ENCODE assay signal across 2 cellular contexts in the genomic region with DNA sequence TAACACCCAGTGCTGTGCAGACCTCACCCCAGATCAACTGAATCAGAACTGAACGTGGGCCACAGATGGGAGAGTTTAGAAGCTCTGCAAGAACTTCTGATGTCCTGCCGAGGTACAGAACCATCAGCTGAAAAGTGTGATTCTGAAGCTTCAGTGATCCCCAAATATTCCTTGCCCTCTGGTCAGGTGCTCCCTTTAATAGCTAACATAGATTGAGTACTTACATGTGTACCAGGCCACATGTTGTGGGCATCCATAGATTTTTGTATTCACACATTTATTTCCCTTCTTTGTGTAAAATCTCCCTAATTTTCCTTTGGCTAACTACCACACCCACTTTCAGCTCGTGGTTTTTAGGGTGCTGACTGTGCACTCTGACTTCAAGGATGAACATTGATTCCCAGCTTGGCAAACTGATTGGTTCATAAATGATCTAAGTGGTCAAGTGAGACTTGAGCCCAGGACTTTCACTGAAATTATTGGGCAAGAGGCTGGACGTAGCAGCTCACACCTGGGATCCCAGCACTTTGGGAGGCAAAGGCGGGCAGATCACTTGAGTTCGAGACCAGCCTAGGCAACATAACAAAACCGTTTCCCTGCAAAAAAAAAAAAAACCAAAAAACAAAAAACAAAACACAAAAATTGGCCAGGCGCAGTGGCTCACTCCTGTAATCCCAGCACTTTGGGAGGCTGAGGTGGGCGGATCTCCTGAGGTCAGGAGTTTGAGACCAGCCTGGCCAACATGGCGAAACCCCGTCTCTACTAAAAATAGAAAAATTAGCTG.
TF ChIP-seq lines count a peak whose summit lies in the region.

No MANE protein-coding gene starts in this region.

TF ChIP-seq in IMR-90, 13 proteins besides CTCF, POLR2A, EP300 and RAD21:
- TF ChIP-seq RCOR1 (IDR thresholded peaks at IDR 0.05; ENCODE audit: insufficient replicate concordance, low read length) = no peak
- TF ChIP-seq MAFK (IDR thresholded peaks at IDR 0.05; ENCODE audit: low read depth, low read length) = peak; percentile 25; the same call in 1 of the 2 replicates

TF ChIP-seq in K562, 482 proteins besides CTCF, POLR2A, EP300 and RAD21 (continues in another document):
- TF ChIP-seq MTA1 (IDR thresholded peaks at IDR 0.05; ENCODE audit: borderline replicate concordance) (no peak), ZNF239 (CRISPR knock-in tag; IDR thresholded peaks at IDR 0.05) (no peak), YY1 (IDR thresholded peaks at IDR 0.05; ENCODE audit: borderline replicate concordance in 1 of 3, control insufficient read depth in 1 of 3, extremely low read depth in 1 of 3, insufficient read depth in 3 of 3, insufficient read length in 1 of 3, insufficient replicate concordance in 2 of 3, low read depth in 1 of 3, low read length in 2 of 3) (no peak), EGR1 (conservative IDR thresholded peaks at IDR 0.05) (0 out of 2 replicates have a peak, but pooled peaks have one; percentile 15), KLF13 (tag; IDR thresholded peaks at IDR 0.05; ENCODE audit: borderline replicate concordance, low read depth) (no peak), NFYB (IDR thresholded peaks at IDR 0.05; ENCODE audit: extremely low read depth, insufficient read length) (no peak), ZNF57 (CRISPR knock-in tag; IDR thresholded peaks at IDR 0.05) (no peak), FOXA1 (IDR thresholded peaks at IDR 0.05; ENCODE audit: borderline replicate concordance) (no peak), ZNF354B (CRISPR knock-in tag; IDR thresholded peaks at IDR 0.05) (no peak), ARNT (IDR thresholded peaks at IDR 0.05) (no peak), ZNF316 (IDR thresholded peaks at IDR 0.05) (peak; percentile 70), GABPB2 (CRISPR knock-in tag; conservative IDR thresholded peaks at IDR 0.05) (no peak), ZKSCAN8 (CRISPR knock-in tag; IDR thresholded peaks at IDR 0.05) (no peak), MAFK (IDR thresholded peaks at IDR 0.05; ENCODE audit: low read length) (no peak), FOXP1 (CRISPR knock-in tag; IDR thresholded peaks at IDR 0.05) (no peak), BDP1 (IDR thresholded peaks at IDR 0.05; ENCODE audit: insufficient read depth, insufficient read length) (no peak), HMG20B (CRISPR knock-in tag; IDR thresholded peaks at IDR 0.05) (no peak), CC2D1A (IDR thresholded peaks at IDR 0.05) (no peak), FOS (IDR thresholded peaks at IDR 0.05; ENCODE audit: extremely low read depth, insufficient read length) (no peak), RFX5 (IDR thresholded peaks at IDR 0.05; ENCODE audit: low read depth, low read length) (no peak), FOSL1 (tag; conservative IDR thresholded peaks at IDR 0.05) (no peak), ERF (CRISPR knock-in tag; IDR thresholded peaks at IDR 0.05) (0 out of 2 replicates have a peak, but pooled peaks have one; percentile 19), SMARCA5 (IDR thresholded peaks at IDR 0.05) (no peak), ZNF197 (CRISPR knock-in tag; IDR thresholded peaks at IDR 0.05; ENCODE audit: low read depth) (no peak), KLF1 (tag; IDR thresholded peaks at IDR 0.05) (no peak), C11orf30 (IDR thresholded peaks at IDR 0.05; ENCODE audit: low read depth) (peak; percentile 43), NCOA2 (IDR thresholded peaks at IDR 0.05; ENCODE audit: partially characterized antibody in 2 of 2) (no peak), HNRNPK (IDR thresholded peaks at IDR 0.05; ENCODE audit: low read depth, low read length, poor library complexity, severe bottlenecking) (no peak), THRAP3 (IDR thresholded peaks at IDR 0.05; ENCODE audit: borderline replicate concordance) (no peak), ZNF263 (CRISPR knock-in tag; IDR thresholded peaks at IDR 0.05; ENCODE audit: borderline replicate concordance) (no peak), TAF9B (IDR thresholded peaks at IDR 0.05; ENCODE audit: partially characterized antibody) (no peak), CREM (IDR thresholded peaks at IDR 0.05; ENCODE audit: low read depth) (no peak)
- TF ChIP-seq, protein P1, sequence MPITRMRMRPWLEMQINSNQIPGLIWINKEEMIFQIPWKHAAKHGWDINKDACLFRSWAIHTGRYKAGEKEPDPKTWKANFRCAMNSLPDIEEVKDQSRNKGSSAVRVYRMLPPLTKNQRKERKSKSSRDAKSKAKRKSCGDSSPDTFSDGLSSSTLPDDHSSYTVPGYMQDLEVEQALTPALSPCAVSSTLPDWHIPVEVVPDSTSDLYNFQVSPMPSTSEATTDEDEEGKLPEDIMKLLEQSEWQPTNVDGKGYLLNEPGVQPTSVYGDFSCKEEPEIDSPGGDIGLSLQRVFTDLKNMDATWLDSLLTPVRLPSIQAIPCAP (CRISPR knock-in tag; IDR thresholded peaks at IDR 0.05; ENCODE audit: borderline replicate concordance) = no peak
- TF ChIP-seq, protein P2, sequence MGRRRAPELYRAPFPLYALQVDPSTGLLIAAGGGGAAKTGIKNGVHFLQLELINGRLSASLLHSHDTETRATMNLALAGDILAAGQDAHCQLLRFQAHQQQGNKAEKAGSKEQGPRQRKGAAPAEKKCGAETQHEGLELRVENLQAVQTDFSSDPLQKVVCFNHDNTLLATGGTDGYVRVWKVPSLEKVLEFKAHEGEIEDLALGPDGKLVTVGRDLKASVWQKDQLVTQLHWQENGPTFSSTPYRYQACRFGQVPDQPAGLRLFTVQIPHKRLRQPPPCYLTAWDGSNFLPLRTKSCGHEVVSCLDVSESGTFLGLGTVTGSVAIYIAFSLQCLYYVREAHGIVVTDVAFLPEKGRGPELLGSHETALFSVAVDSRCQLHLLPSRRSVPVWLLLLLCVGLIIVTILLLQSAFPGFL (CRISPR knock-in tag; IDR thresholded peaks at IDR 0.05) = no peak
- TF ChIP-seq, protein P3, sequence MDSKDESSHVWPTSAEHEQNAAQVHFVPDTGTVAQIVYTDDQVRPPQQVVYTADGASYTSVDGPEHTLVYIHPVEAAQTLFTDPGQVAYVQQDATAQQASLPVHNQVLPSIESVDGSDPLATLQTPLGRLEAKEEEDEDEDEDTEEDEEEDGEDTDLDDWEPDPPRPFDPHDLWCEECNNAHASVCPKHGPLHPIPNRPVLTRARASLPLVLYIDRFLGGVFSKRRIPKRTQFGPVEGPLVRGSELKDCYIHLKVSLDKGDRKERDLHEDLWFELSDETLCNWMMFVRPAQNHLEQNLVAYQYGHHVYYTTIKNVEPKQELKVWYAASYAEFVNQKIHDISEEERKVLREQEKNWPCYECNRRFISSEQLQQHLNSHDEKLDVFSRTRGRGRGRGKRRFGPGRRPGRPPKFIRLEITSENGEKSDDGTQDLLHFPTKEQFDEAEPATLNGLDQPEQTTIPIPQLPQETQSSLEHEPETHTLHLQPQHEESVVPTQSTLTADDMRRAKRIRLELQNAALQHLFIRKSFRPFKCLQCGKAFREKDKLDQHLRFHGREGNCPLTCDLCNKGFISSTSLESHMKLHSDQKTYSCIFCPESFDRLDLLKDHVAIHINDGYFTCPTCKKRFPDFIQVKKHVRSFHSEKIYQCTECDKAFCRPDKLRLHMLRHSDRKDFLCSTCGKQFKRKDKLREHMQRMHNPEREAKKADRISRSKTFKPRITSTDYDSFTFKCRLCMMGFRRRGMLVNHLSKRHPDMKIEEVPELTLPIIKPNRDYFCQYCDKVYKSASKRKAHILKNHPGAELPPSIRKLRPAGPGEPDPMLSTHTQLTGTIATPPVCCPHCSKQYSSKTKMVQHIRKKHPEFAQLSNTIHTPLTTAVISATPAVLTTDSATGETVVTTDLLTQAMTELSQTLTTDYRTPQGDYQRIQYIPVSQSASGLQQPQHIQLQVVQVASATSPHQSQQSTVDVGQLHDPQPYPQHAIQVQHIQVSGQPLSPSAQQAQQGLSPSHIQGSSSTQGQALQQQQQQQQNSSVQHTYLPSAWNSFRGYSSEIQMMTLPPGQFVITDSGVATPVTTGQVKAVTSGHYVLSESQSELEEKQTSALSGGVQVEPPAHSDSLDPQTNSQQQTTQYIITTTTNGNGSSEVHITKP (IDR thresholded peaks at IDR 0.05; ENCODE audit: partially characterized antibody) = no peak
- TF ChIP-seq, protein P4, sequence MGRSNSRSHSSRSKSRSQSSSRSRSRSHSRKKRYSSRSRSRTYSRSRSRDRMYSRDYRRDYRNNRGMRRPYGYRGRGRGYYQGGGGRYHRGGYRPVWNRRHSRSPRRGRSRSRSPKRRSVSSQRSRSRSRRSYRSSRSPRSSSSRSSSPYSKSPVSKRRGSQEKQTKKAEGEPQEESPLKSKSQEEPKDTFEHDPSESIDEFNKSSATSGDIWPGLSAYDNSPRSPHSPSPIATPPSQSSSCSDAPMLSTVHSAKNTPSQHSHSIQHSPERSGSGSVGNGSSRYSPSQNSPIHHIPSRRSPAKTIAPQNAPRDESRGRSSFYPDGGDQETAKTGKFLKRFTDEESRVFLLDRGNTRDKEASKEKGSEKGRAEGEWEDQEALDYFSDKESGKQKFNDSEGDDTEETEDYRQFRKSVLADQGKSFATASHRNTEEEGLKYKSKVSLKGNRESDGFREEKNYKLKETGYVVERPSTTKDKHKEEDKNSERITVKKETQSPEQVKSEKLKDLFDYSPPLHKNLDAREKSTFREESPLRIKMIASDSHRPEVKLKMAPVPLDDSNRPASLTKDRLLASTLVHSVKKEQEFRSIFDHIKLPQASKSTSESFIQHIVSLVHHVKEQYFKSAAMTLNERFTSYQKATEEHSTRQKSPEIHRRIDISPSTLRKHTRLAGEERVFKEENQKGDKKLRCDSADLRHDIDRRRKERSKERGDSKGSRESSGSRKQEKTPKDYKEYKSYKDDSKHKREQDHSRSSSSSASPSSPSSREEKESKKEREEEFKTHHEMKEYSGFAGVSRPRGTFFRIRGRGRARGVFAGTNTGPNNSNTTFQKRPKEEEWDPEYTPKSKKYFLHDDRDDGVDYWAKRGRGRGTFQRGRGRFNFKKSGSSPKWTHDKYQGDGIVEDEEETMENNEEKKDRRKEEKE (IDR thresholded peaks at IDR 0.05; ENCODE audit: borderline replicate concordance in 1 of 2, control insufficient read depth in 1 of 2, low read depth in 2 of 2, low read length in 1 of 2) = 0 out of 4 replicates have a peak, but pooled peaks of 1 of the 2 experiments have one; percentile 76
- TF ChIP-seq, protein P5, sequence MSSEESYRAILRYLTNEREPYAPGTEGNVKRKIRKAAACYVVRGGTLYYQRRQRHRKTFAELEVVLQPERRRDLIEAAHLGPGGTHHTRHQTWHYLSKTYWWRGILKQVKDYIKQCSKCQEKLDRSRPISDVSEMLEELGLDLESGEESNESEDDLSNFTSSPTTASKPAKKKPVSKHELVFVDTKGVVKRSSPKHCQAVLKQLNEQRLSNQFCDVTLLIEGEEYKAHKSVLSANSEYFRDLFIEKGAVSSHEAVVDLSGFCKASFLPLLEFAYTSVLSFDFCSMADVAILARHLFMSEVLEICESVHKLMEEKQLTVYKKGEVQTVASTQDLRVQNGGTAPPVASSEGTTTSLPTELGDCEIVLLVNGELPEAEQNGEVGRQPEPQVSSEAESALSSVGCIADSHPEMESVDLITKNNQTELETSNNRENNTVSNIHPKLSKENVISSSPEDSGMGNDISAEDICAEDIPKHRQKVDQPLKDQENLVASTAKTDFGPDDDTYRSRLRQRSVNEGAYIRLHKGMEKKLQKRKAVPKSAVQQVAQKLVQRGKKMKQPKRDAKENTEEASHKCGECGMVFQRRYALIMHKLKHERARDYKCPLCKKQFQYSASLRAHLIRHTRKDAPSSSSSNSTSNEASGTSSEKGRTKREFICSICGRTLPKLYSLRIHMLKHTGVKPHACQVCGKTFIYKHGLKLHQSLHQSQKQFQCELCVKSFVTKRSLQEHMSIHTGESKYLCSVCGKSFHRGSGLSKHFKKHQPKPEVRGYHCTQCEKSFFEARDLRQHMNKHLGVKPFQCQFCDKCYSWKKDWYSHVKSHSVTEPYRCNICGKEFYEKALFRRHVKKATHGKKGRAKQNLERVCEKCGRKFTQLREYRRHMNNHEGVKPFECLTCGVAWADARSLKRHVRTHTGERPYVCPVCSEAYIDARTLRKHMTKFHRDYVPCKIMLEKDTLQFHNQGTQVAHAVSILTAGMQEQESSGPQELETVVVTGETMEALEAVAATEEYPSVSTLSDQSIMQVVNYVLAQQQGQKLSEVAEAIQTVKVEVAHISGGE (CRISPR knock-in tag; IDR thresholded peaks at IDR 0.05) = peak in 1 of 3 experiments; percentile 89; a peak in 2 of 6 replicates
- TF ChIP-seq, protein P6, sequence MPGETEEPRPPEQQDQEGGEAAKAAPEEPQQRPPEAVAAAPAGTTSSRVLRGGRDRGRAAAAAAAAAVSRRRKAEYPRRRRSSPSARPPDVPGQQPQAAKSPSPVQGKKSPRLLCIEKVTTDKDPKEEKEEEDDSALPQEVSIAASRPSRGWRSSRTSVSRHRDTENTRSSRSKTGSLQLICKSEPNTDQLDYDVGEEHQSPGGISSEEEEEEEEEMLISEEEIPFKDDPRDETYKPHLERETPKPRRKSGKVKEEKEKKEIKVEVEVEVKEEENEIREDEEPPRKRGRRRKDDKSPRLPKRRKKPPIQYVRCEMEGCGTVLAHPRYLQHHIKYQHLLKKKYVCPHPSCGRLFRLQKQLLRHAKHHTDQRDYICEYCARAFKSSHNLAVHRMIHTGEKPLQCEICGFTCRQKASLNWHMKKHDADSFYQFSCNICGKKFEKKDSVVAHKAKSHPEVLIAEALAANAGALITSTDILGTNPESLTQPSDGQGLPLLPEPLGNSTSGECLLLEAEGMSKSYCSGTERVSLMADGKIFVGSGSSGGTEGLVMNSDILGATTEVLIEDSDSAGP (CRISPR knock-in tag; IDR thresholded peaks at IDR 0.05) = no peak
- TF ChIP-seq, protein P7, sequence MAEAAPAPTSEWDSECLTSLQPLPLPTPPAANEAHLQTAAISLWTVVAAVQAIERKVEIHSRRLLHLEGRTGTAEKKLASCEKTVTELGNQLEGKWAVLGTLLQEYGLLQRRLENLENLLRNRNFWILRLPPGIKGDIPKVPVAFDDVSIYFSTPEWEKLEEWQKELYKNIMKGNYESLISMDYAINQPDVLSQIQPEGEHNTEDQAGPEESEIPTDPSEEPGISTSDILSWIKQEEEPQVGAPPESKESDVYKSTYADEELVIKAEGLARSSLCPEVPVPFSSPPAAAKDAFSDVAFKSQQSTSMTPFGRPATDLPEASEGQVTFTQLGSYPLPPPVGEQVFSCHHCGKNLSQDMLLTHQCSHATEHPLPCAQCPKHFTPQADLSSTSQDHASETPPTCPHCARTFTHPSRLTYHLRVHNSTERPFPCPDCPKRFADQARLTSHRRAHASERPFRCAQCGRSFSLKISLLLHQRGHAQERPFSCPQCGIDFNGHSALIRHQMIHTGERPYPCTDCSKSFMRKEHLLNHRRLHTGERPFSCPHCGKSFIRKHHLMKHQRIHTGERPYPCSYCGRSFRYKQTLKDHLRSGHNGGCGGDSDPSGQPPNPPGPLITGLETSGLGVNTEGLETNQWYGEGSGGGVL (CRISPR knock-in tag; IDR thresholded peaks at IDR 0.05) = no peak
